ENCODE assay signal across 1 cellular context in genomic region chr20:10701607-10702006, GRCh38.
TF ChIP-seq lines count a peak whose summit lies in the region.

No MANE protein-coding gene starts in this region.

TF ChIP-seq in HCT116, 20 proteins besides CTCF, POLR2A, EP300 and RAD21:
- no peak for TF ChIP-seq CBX3 (IDR thresholded peaks at IDR 0.05; ENCODE audit: low read depth)
- no peak for TF ChIP-seq FOSL1 (IDR thresholded peaks at IDR 0.05; ENCODE audit: low read depth)
- TF ChIP-seq REST (IDR thresholded peaks at IDR 0.05; ENCODE audit: low read depth), result no peak
- no peak for TF ChIP-seq CEBPB (IDR thresholded peaks at IDR 0.05; ENCODE audit: low read depth)
- no peak for TF ChIP-seq SP1 (IDR thresholded peaks at IDR 0.05; ENCODE audit: low read depth)
- no peak for TF ChIP-seq POLR2AphosphoS5 (IDR thresholded peaks at IDR 0.05; ENCODE audit: low read depth, low read length)
- TF ChIP-seq ATF3 (IDR thresholded peaks at IDR 0.05), result no peak
- TF ChIP-seq JUND (IDR thresholded peaks at IDR 0.05), result no peak
- no peak for TF ChIP-seq TCF7L2 (IDR thresholded peaks at IDR 0.05; ENCODE audit: borderline replicate concordance, extremely low read depth, insufficient read depth, insufficient read length)
- no peak for TF ChIP-seq SRF (IDR thresholded peaks at IDR 0.05; ENCODE audit: low read depth)
- no peak for TF ChIP-seq YY1 (IDR thresholded peaks at IDR 0.05; ENCODE audit: extremely low read depth, insufficient replicate concordance, low read depth, low read length)
- TF ChIP-seq MAX (IDR thresholded peaks at IDR 0.05), result no peak
- TF ChIP-seq ZFX (IDR thresholded peaks at IDR 0.05), result no peak
- no peak for TF ChIP-seq EGR1 (IDR thresholded peaks at IDR 0.05; ENCODE audit: low read depth)
- TF ChIP-seq SIN3A (IDR thresholded peaks at IDR 0.05; ENCODE audit: low read depth), result no peak
TF ChIP-seq in HCT116: peak in this region for 0.
